Comparison of ENCODE assay signal across 32 cellular contexts in the genomic region with DNA sequence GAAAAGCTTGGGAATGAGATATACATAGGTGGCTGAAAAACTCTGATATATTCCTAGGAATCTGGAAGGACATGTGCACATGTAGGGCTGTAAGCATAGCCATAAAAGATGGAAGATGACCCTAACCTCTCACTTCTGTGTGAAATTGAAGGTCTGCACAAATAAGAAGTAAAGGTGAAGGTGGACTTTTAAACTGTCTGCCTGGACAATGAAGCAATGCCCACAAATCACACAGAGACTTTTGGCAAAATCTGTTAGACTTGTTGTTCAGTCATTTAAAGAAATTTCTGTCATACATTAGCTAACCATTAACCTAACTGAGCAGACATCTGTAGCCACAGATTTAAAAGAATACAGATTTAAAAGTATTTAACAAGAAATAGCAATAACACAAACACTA.
"Had no signal": no experiment of that assay in that cellular context is flagged by ENCODE, and none has a peak within 500 bp of the region (broad histone marks: within the 10 kb centered on the region; RNA-seq: fewer than 3 reads in every experiment).

No MANE protein-coding gene starts in this region.

- H3K36me3 ChIP-seq: adrenal gland, brain microvascular endothelial cell, breast epithelium had no signal

- H3K27me3 ChIP-seq: adrenal gland, body of pancreas, brain microvascular endothelial cell, breast epithelium had no signal

- H3K4me3 ChIP-seq: adrenal gland, body of pancreas, breast epithelium had no signal

- H3K27ac ChIP-seq: adrenal gland, body of pancreas, brain microvascular endothelial cell, breast epithelium, VCaP had no signal

- DNase-seq: activated B cell treated with CpG ODN at 0.5 μM for 24 hours; activated CD4-positive, alpha-beta memory T cell treated with anti-CD3 and anti-CD28 coated beads for 36 hours; activated CD4-positive, alpha-beta T cell treated with anti-CD3 and anti-CD28 coated beads for 4 hours; activated CD4-positive, alpha-beta T cell treated with anti-CD3 and anti-CD28 coated beads, Interleukin-2, amount 10 ng/mL, durations not matched to agents 24 days and 14 days; activated CD4-positive, alpha-beta T cell treated with anti-CD3 and anti-CD28 coated beads, Interleukin-2, amount 50 U/mL, for 1 hour; activated CD4-positive, alpha-beta T cell treated with anti-CD3 and anti-CD28 coated beads, Interleukin-2, amount 50 U/mL, for 4 hours; activated CD4-positive, CD25-positive, alpha-beta regulatory T cell treated with anti-CD3 and anti-CD28 coated beads, Interleukin-2, amount 50 U/mL, for 72 hours; activated CD8-positive, alpha-beta memory T cell treated with anti-CD3 and anti-CD28 coated beads, Interleukin-2, amount 50 U/mL, for 4 hours; activated CD8-positive, alpha-beta T cell treated with anti-CD3 and anti-CD28 coated beads for 36 hours; activated effector memory CD4-positive, alpha-beta T cell treated with anti-CD3 and anti-CD28 coated beads, Interleukin-2, amount 50 U/mL, for 16 hours; activated gamma-delta T cell treated with Interleukin-2 at 50 U/mL for 16 hours; activated naive CD4-positive, alpha-beta T cell; activated naive CD4-positive, alpha-beta T cell treated with anti-CD3 and anti-CD28 coated beads for 36 hours; activated naive CD4-positive, alpha-beta T cell treated with anti-CD3 and anti-CD28 coated beads, Interleukin-2, amount 50 U/mL, for 16 hours; activated naive CD8-positive, alpha-beta T cell treated with anti-CD3 and anti-CD28 coated beads for 36 hours; activated T-cell treated with anti-CD3 and anti-CD28 coated beads for 4 hours; activated T-cell treated with anti-CD3 and anti-CD28 coated beads, Interleukin-2, amount 50 U/mL, for 1 hour; activated T-cell treated with anti-CD3 and anti-CD28 coated beads, Interleukin-2, amount 50 U/mL, for 4 hours; activated T-cell treated with anti-CD3 and anti-CD28 coated beads, Interleukin-2, amount 50 U/mL, for 72 hours; adrenal gland; amniotic stem cell; aorta; body of pancreas; brain microvascular endothelial cell; central memory CD4-positive, alpha-beta T cell; T-helper 1 cell; T-helper 2 cell; T-helper 9 cell had no signal

- H3K9me3 ChIP-seq: adrenal gland, body of pancreas, breast epithelium had no signal

- H3K4me1 ChIP-seq: adrenal gland, body of pancreas, breast epithelium had no signal

- ATAC-seq: activated CD8-positive, alpha-beta T cell treated with anti-CD3 and anti-CD28 coated beads for 36 hours; activated naive CD4-positive, alpha-beta T cell treated with anti-CD3 and anti-CD28 coated beads, Interleukin-2, amount 50 U/mL, for 72 hours; activated T-cell treated with anti-CD3 and anti-CD28 coated beads, Interleukin-2, amount 50 U/mL, for 4 hours; activated T-cell treated with anti-CD3 and anti-CD28 coated beads, Interleukin-2, amount 50 U/mL, for 72 hours; activated T-helper 17 cell treated with anti-CD3 and anti-CD28 coated beads, Interleukin-2, amount 50 U/mL, for 72 hours; body of pancreas had no signal
